Comparison of ENCODE assay signal across 19 cellular contexts in genomic region chr20:5180421-5180820, GRCh38. TPM values are rescaled to one million over a fixed set of nuclear protein-coding genes. Genes with fewer than 3 reads are reported as not detected.
DNase-seq lines count a peak whose midpoint lies in the region; ATAC-seq, FAIRE-seq and TF ChIP-seq lines count a peak whose summit lies in the region.
"Had no signal": no experiment of that assay in that cellular context is flagged by ENCODE, and none has a peak within 500 bp of the region (broad histone marks: within the 10 kb centered on the region; RNA-seq: fewer than 3 reads in every experiment).

No MANE protein-coding gene starts in this region.

- TF ChIP-seq POLR2A in endothelial cell of umbilical vein (IDR thresholded peaks at IDR 0.05; ENCODE audit: low read depth, low read length) = no peak

- peaks cover 5% of the 10 kb centered on the region for H3K4me1 Mint-ChIP-seq in activated T-cell treated with anti-CD3 and anti-CD28 coated beads, Interleukin-2, amount 50 U/mL, for 72 hours (ENCODE audit: low read depth)
- peaks cover 39% of the 10 kb centered on the region for H3K4me1 Mint-ChIP-seq in astrocyte (ENCODE audit: low read depth, unreplicated experiment)
- no peaks in the 10 kb centered on the region for H3K4me1 Mint-ChIP-seq in stimulated activated effector memory CD8-positive, alpha-beta T cell treated with anti-CD3 and anti-CD28 coated beads, Interleukin-12 subunit alpha, Interleukin-12 subunit beta, amount 100 ng/mL, for 72 hours

- H3K79me2 ChIP-seq in astrocyte (ENCODE audit: insufficient read depth, low read length) (no peaks in the 10 kb centered on the region), endothelial cell of umbilical vein (ENCODE audit: control insufficient read depth, insufficient read depth, low read length) (no peaks in the 10 kb centered on the region)

- DNase-seq in activated T-cell treated with anti-CD3 and anti-CD28 coated beads, Interleukin-2, amount 50 U/mL, for 72 hours = no peak
- DNase-seq in activated T-cell treated with anti-CD3 and anti-CD28 coated beads for 4 hours (no peak), astrocyte (ENCODE audit: low read depth) (no peak), endothelial cell of umbilical vein (ENCODE audit: low read depth, low spot score) (peak; percentile 62), COR-L47 (lab: John Stamatoyannopoulos, UW) (no peak), MG63 (no peak)
- DNase-seq in stimulated activated effector memory CD8-positive, alpha-beta T cell treated with anti-CD3 and anti-CD28 coated beads, Interleukin-12 subunit alpha, Interleukin-12 subunit beta, amount 100 ng/mL, for 72 hours (ENCODE audit: low spot score in 2 of 2) = no peak
- DNase-seq: 8988T; CD8-positive, alpha-beta memory T cell; DMS79 treated with DMSO at 0.1 percent for 48 hours; H7; MV-4-11; NCI-H1417; NCI-H2081; NCI-H748 treated with DMSO at 0.1 percent for 48 hours; RPMI8226 had no signal

- H3K4me2 ChIP-seq in astrocyte (ENCODE audit: low read length) = no peak overlapping the region
- no peak overlapping the region for H3K4me2 ChIP-seq in endothelial cell of umbilical vein (ENCODE audit: insufficient read depth, low read length)

- no peak overlapping the region for H2AFZ ChIP-seq in astrocyte (ENCODE audit: low read depth, low read length)
- H2AFZ ChIP-seq in endothelial cell of umbilical vein (ENCODE audit: low read depth, low read length) = no peak overlapping the region

- H3K36me3 Mint-ChIP-seq in activated T-cell treated with anti-CD3 and anti-CD28 coated beads, Interleukin-2, amount 50 U/mL, for 72 hours (ENCODE audit: insufficient read depth in 2 of 2) = peaks cover 3 to 7% of the 10 kb centered on the region in 2 donors
- H3K36me3 Mint-ChIP-seq in astrocyte (ENCODE audit: low read depth, unreplicated experiment) = peaks cover 16% of the 10 kb centered on the region
- peaks cover 85% of the 10 kb centered on the region for H3K36me3 Mint-ChIP-seq in stimulated activated effector memory CD8-positive, alpha-beta T cell treated with anti-CD3 and anti-CD28 coated beads, Interleukin-12 subunit alpha, Interleukin-12 subunit beta, amount 100 ng/mL, for 72 hours

- H4K20me1 ChIP-seq in astrocyte (ENCODE audit: insufficient read depth, low read length) = peaks cover 9% of the 10 kb centered on the region
- H4K20me1 ChIP-seq in endothelial cell of umbilical vein (replicated peaks; ENCODE audit: control insufficient read depth, extremely low read depth, insufficient read depth, low read length) = no peaks in the 10 kb centered on the region

- H3K9me3 ChIP-seq in astrocyte (ENCODE audit: insufficient read depth, low read depth, low read length) (no peaks in the 10 kb centered on the region), endothelial cell of umbilical vein (replicated peaks; ENCODE audit: control insufficient read depth, insufficient read depth, low read length) (no peaks in the 10 kb centered on the region), MG63 (no peaks in the 10 kb centered on the region)

- H3K9ac ChIP-seq in astrocyte (ENCODE audit: low read length) (no peak overlapping the region), endothelial cell of umbilical vein (replicated peaks; ENCODE audit: extremely low read depth, insufficient read depth, low read length) (peak overlapping the region; percentile 39)

- H3K27ac Mint-ChIP-seq in activated T-cell treated with anti-CD3 and anti-CD28 coated beads, Interleukin-2, amount 50 U/mL, for 72 hours = peak overlapping the region; percentile 17
- peak overlapping the region; percentile 90 for H3K27ac Mint-ChIP-seq in astrocyte (ENCODE audit: unreplicated experiment)
- peak overlapping the region; percentile 58 for H3K27ac Mint-ChIP-seq in stimulated activated effector memory CD8-positive, alpha-beta T cell treated with anti-CD3 and anti-CD28 coated beads, Interleukin-12 subunit alpha, Interleukin-12 subunit beta, amount 100 ng/mL, for 72 hours

- POLR2A ChIA-PET in endothelial cell of umbilical vein (lab: Charles Lee) = no interaction called here

- no peak overlapping the region for H3K4me3 Mint-ChIP-seq in activated T-cell treated with anti-CD3 and anti-CD28 coated beads, Interleukin-2, amount 50 U/mL, for 72 hours
- peak overlapping the region; percentile 11 for H3K4me3 Mint-ChIP-seq in astrocyte (ENCODE audit: unreplicated experiment)
- H3K4me3 Mint-ChIP-seq in stimulated activated effector memory CD8-positive, alpha-beta T cell treated with anti-CD3 and anti-CD28 coated beads, Interleukin-12 subunit alpha, Interleukin-12 subunit beta, amount 100 ng/mL, for 72 hours = no peak overlapping the region
- H3K4me3 Mint-ChIP-seq: CD8-positive, alpha-beta memory T cell had no signal

- TF ChIP-seq CTCF in astrocyte (IDR thresholded peaks at IDR 0.05; ENCODE audit: insufficient read depth, low read depth, low read length) = no peak
- TF ChIP-seq CTCF in endothelial cell of umbilical vein (IDR thresholded peaks at IDR 0.05; ENCODE audit: extremely low read depth in 1 of 2, insufficient read depth in 1 of 2, low read depth in 1 of 2, low read length in 2 of 2) = no peak

- intact Hi-C loops in endothelial cell of umbilical vein (cut with micrococcal nuclease) = no loop called here

- H3K27ac ChIP-seq in astrocyte (ENCODE audit: low read depth, low read length) (no peak overlapping the region), endothelial cell of umbilical vein (ENCODE audit: insufficient read depth, low read depth, low read length) (peak overlapping the region; percentile 52)
- H3K27ac ChIP-seq: HL-60 had no signal

- FAIRE-seq in astrocyte (lab: Jason Lieb, UNC) = no peak
- peak; percentile 59 for FAIRE-seq in endothelial cell of umbilical vein (lab: Jason Lieb, UNC)
- FAIRE-seq: HTR-8/SVneo had no signal

- dilution Hi-C loops in endothelial cell of umbilical vein (cut with MboI; ENCODE audit: extremely low pct_ligation_motif_present, low sequenced_read_pairs) = no loop called here

- no peaks in the 10 kb centered on the region for H3K27me3 ChIP-seq in astrocyte (ENCODE audit: insufficient read depth, low read length)
- H3K27me3 ChIP-seq in endothelial cell of umbilical vein (ENCODE audit: control insufficient read depth in 2 of 2, insufficient read depth in 2 of 2, low read length in 2 of 2) = no peaks in the 10 kb centered on the region
- H3K27me3 ChIP-seq in MG63 = no peaks in the 10 kb centered on the region

- peaks cover 7% of the 10 kb centered on the region for H3K36me3 ChIP-seq in astrocyte (ENCODE audit: insufficient read depth, low read length)
- H3K36me3 ChIP-seq in endothelial cell of umbilical vein (ENCODE audit: control insufficient read depth in 2 of 2, extremely low read depth in 1 of 2, insufficient read depth in 2 of 2, low read length in 2 of 2) = peaks cover 5 to 16% of the 10 kb centered on the region in 2 experiments
- H3K36me3 ChIP-seq in MG63 = peaks cover 8% of the 10 kb centered on the region; the same call in 1 of the 2 replicates

- no peaks in the 10 kb centered on the region for H3K9me3 Mint-ChIP-seq in activated T-cell treated with anti-CD3 and anti-CD28 coated beads, Interleukin-2, amount 50 U/mL, for 72 hours
- H3K9me3 Mint-ChIP-seq in astrocyte (ENCODE audit: unreplicated experiment) = no peaks in the 10 kb centered on the region
- no peaks in the 10 kb centered on the region for H3K9me3 Mint-ChIP-seq in stimulated activated effector memory CD8-positive, alpha-beta T cell treated with anti-CD3 and anti-CD28 coated beads, Interleukin-12 subunit alpha, Interleukin-12 subunit beta, amount 100 ng/mL, for 72 hours
- H3K9me3 Mint-ChIP-seq: CD8-positive, alpha-beta memory T cell had no signal

- ATAC-seq in activated T-cell treated with anti-CD3 and anti-CD28 coated beads, Interleukin-2, amount 50 U/mL, for 72 hours (replicated peaks in 1 of 2) = no peak
- ATAC-seq in stimulated activated effector memory CD8-positive, alpha-beta T cell treated with anti-CD3 and anti-CD28 coated beads, Interleukin-12 subunit alpha, Interleukin-12 subunit beta, amount 100 ng/mL, for 72 hours = no peak
- no peak for ATAC-seq in HG03378 (IDR thresholded peaks at IDR 0.05; ENCODE audit: unreplicated experiment)

- H3K4me1 ChIP-seq in astrocyte (ENCODE audit: insufficient read depth, low read length) (peaks cover 6% of the 10 kb centered on the region), endothelial cell of umbilical vein (ENCODE audit: control insufficient read depth, extremely low read depth, insufficient read depth, low read length) (peaks cover 19% of the 10 kb centered on the region)

- CTCF ChIA-PET in endothelial cell of umbilical vein (lab: Charles Lee) = interaction anchor here (1.0 to 6.1 kb wide), 4 partner anchors 11 to 54 kb away, joined by 3 to 45 read pairs (median 22); partner anchors contain the start of gene CDS2

- H3K27me3 Mint-ChIP-seq in activated T-cell treated with anti-CD3 and anti-CD28 coated beads, Interleukin-2, amount 50 U/mL, for 72 hours (ENCODE audit: low read depth) = no peaks in the 10 kb centered on the region
- H3K27me3 Mint-ChIP-seq in astrocyte (ENCODE audit: low read depth, unreplicated experiment) = no peaks in the 10 kb centered on the region
- H3K27me3 Mint-ChIP-seq: CD8-positive, alpha-beta memory T cell had no signal

- H3K4me3 ChIP-seq in astrocyte (ENCODE audit: insufficient read depth, low read depth, low read length) = no peak overlapping the region
- no peak overlapping the region for H3K4me3 ChIP-seq in endothelial cell of umbilical vein (replicated peaks in 1 of 3; ENCODE audit: insufficient read depth in 1 of 3, low read depth in 1 of 3, low read length in 3 of 3)
- no peak overlapping the region for H3K4me3 ChIP-seq in MG63

- H3K9me1 ChIP-seq in endothelial cell of umbilical vein (replicated peaks; ENCODE audit: control insufficient read depth, extremely low read depth, insufficient read depth, low read length) = no peaks in the 10 kb centered on the region

- BruUV-seq in endothelial cell of umbilical vein (replicated peaks; lab: Mats Ljungman, UMichigan) = no TSS peak

TF ChIP-seq in endothelial cell of umbilical vein, 7 proteins besides CTCF, POLR2A, EP300 and RAD21 (continues in another document):
- TF ChIP-seq EZH2 (IDR thresholded peaks at IDR 0.05; ENCODE audit: borderline replicate concordance, low read depth, low read length, severe bottlenecking) = no peak
- no peak for TF ChIP-seq MYC (IDR thresholded peaks at IDR 0.05; ENCODE audit: low read depth, low read length)
- TF ChIP-seq JUN (IDR thresholded peaks at IDR 0.05; ENCODE audit: borderline replicate concordance, insufficient read depth, insufficient read length, low read depth) = no peak

RNA-seq across cellular contexts. Expression of gene CDS2, which starts 53.6 kb away (rescaled TPM):
- 10 to 100 TPM; 62.0 to 67.2 TPM for total RNA-seq in activated T-cell treated with anti-CD3 and anti-CD28 coated beads, Interleukin-2, amount 50 U/mL, for 72 hours
- total RNA-seq in astrocyte (46.3 and 53.9 TPM in 2 replicates), endothelial cell of umbilical vein (48.1 and 49.0 TPM in 2 replicates)
- polyA plus RNA-seq in endothelial cell of umbilical vein = 39.5 and 47.0 TPM in 2 replicates
- polyA plus RNA-seq in endothelial cell of umbilical vein (2011; cell fraction: cytosol; rRNA removed) = 22.9 and 24.9 TPM in 2 replicates
- polyA plus RNA-seq in endothelial cell of umbilical vein (2011; cell fraction: nucleus; rRNA removed) = 19.1 and 25.9 TPM in 2 replicates
- 30.0 and 30.7 TPM in 2 replicates for polyA plus RNA-seq in endothelial cell of umbilical vein (2012)
- polyA minus RNA-seq in endothelial cell of umbilical vein = 122 and 166 TPM in 2 replicates
- 7.8 TPM for polyA minus RNA-seq in endothelial cell of umbilical vein (2011; cell fraction: cytosol; rRNA and poly(A)+ RNA removed)
- polyA minus RNA-seq in endothelial cell of umbilical vein (2011; cell fraction: nucleus; rRNA and poly(A)+ RNA removed) = 20.5 and 42.7 TPM in 2 replicates
- 3.3 and 4.0 TPM in 2 replicates for total RNA-seq in MG63 (2014; rRNA removed; shearing (Covaris generic); ENCODE audit: low replicate concordance)

Comparison
In these comparisons a context has a peak if more than half of its experiments do, and no peak if none do; other contexts are left out.
1. H3K27ac Mint-ChIP-seq: peak in every context shown above with its lines; median percentile 90 in astrocyte; 58 in stimulated activated effector memory CD8-positive, alpha-beta T cell treated with anti-CD3 and anti-CD28 coated beads, Interleukin-12 subunit alpha, Interleukin-12 subunit beta, amount 100 ng/mL, for 72 hours; 17 in activated T-cell treated with anti-CD3 and anti-CD28 coated beads, Interleukin-2, amount 50 U/mL, for 72 hours.